In the genomic region with DNA sequence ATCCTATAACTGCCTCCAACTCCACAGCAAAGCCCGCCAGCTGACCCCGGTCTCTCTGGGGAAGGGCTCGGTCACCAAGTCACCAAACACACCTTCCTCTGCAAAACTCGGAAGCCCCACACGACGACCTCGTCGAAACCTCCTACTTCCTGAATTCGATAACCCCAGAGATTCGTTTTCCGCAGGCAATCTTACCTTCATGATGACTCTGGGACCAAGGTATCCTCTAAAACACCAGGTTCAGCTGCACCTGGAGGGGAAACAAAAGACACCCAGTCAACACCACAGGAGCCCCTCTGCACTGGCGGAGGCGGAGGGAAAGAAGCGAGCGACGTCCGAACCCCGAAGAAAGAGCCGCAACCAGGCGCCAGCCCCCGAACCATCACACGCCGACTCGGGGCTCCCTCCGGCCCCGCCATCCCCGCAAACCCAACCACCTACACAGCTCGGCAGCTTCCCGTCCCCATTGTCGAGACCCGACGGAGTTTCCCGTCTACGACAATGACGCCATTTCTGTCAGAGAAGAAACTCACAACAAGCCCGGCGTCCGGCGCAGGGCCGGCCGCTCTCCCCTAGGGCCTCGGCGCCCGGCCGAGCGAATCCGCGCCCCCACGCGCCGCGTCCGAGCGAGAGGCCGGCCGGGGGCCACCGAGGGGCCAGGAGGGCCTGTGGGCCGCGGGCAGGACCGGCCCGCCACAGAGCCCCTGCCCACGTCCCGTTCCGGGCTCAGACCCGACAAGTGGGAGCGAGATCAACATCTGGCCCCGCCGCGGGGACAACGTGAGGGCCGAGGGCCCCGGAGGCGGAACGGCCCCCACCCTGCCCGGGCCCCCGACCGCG, we compare ENCODE assay signal across 8 cellular contexts. TPM values are rescaled to one million over a fixed set of nuclear protein-coding genes. Genes with fewer than 3 reads are reported as not detected.
A peak's percentile ranks its signal among the peaks of the same experiment; 100 is the strongest.
DNase-seq lines count a peak whose midpoint lies in the region; ATAC-seq, FAIRE-seq and TF ChIP-seq lines count a peak whose summit lies in the region.

No MANE protein-coding gene starts in this region.

- H3K4me2 ChIP-seq in astrocyte (ENCODE audit: low read length), result peak overlapping the region; percentile 94

- no CpG with 5 or more reads among the region's 78 CpGs for WGBS in iPS DF 6.9 (ENCODE audit: insufficient coverage, insufficient read length)

- H3K4me1 ChIP-seq in astrocyte (ENCODE audit: insufficient read depth, low read length) (peaks cover 14% of the 10 kb centered on the region), iPS DF 6.9 (ENCODE audit: control insufficient read depth, insufficient read depth, low read length) (no peaks in the 10 kb centered on the region)

- H3K27me3 ChIP-seq in astrocyte (ENCODE audit: insufficient read depth, low read length), result no peaks in the 10 kb centered on the region
- no peaks in the 10 kb centered on the region for H3K27me3 ChIP-seq in iPS DF 6.9 (ENCODE audit: control insufficient read depth, insufficient read depth, low read length)

- H3K36me3 Mint-ChIP-seq in IgD-negative memory B cell (peaks cover 2% of the 10 kb centered on the region), astrocyte (ENCODE audit: low read depth, unreplicated experiment) (peaks cover 4% of the 10 kb centered on the region)

- H4K20me1 ChIP-seq in astrocyte (ENCODE audit: insufficient read depth, low read length), result peaks cover 55% of the 10 kb centered on the region

- peak overlapping the region in 2 of 3 donors; percentile 98 to 99 for H3K27ac Mint-ChIP-seq in IgD-negative memory B cell
- H3K27ac Mint-ChIP-seq in astrocyte (ENCODE audit: unreplicated experiment), result peak overlapping the region; percentile 95

- H3K36me3 ChIP-seq in astrocyte (ENCODE audit: insufficient read depth, low read length), result no peaks in the 10 kb centered on the region
- no peaks in the 10 kb centered on the region; the same call in 1 of the 2 replicates for H3K36me3 ChIP-seq in iPS DF 6.9 (ENCODE audit: control insufficient read depth, insufficient read depth, low read length)

- no peak overlapping the region for H2AFZ ChIP-seq in astrocyte (ENCODE audit: low read depth, low read length)

- peak; percentile 41 to 76 (median 63) for DNase-seq in T-helper 2 cell
- no peak for DNase-seq in astrocyte (ENCODE audit: low read depth)
- no peak for DNase-seq in iPS DF 6.9 (ENCODE audit: low read depth, low spot score)
- DNase-seq in skeletal muscle cell (ENCODE audit: low read depth), result no peak
- DNase-seq in AG08395 (ENCODE audit: low spot score), result no peak

- H3K4me3 ChIP-seq in astrocyte (ENCODE audit: insufficient read depth, low read depth, low read length), result peak overlapping the region; percentile 88
- H3K4me3 ChIP-seq in iPS DF 6.9 (ENCODE audit: low read length), result peak overlapping the region; percentile 95
- peak overlapping the region; percentile 94 for H3K4me3 ChIP-seq in skeletal muscle cell (ENCODE audit: low read depth, low read length)

- H3K27me3 Mint-ChIP-seq in IgD-negative memory B cell, result no peaks in the 10 kb centered on the region
- H3K27me3 Mint-ChIP-seq in astrocyte (ENCODE audit: low read depth, unreplicated experiment), result no peaks in the 10 kb centered on the region

- FAIRE-seq in astrocyte (lab: Jason Lieb, UNC), result no peak

- peaks cover 88% of the 10 kb centered on the region for H3K79me2 ChIP-seq in astrocyte (ENCODE audit: insufficient read depth, low read length)

- H3K9ac ChIP-seq in astrocyte (ENCODE audit: low read length), result peak overlapping the region; percentile 97

- H3K9me3 Mint-ChIP-seq in IgD-negative memory B cell (no peaks in the 10 kb centered on the region), astrocyte (ENCODE audit: unreplicated experiment) (no peaks in the 10 kb centered on the region)

- H3K4me1 Mint-ChIP-seq in IgD-negative memory B cell, result peaks cover 29 to 41% (median 35%) of the 10 kb centered on the region in 3 donors
- H3K4me1 Mint-ChIP-seq in astrocyte (ENCODE audit: low read depth, unreplicated experiment), result peaks cover 21% of the 10 kb centered on the region

- H3K27ac ChIP-seq in astrocyte (ENCODE audit: low read depth, low read length) (peak overlapping the region; percentile 94), iPS DF 6.9 (ENCODE audit: low read length) (no peak overlapping the region)

- no peak for TF ChIP-seq POLR2A in GM18505 (IDR thresholded peaks at IDR 0.05; ENCODE audit: borderline replicate concordance, extremely low read depth, insufficient read depth, insufficient read length)

- peak; percentile 17 for ATAC-seq in GM18505 (IDR thresholded peaks at IDR 0.05; ENCODE audit: unreplicated experiment)
- ATAC-seq in HG03457 (IDR thresholded peaks at IDR 0.05; ENCODE audit: unreplicated experiment), result no peak

- H3K9me3 ChIP-seq in astrocyte (ENCODE audit: insufficient read depth, low read depth, low read length) (no peaks in the 10 kb centered on the region), iPS DF 6.9 (ENCODE audit: control insufficient read depth, insufficient read depth, low read length) (no peaks in the 10 kb centered on the region)

- no peak for TF ChIP-seq CTCF in astrocyte (IDR thresholded peaks at IDR 0.05; ENCODE audit: insufficient read depth, low read depth, low read length)

- H3K4me3 Mint-ChIP-seq in IgD-negative memory B cell (peak overlapping the region; percentile 98 to 100 (median 99)), astrocyte (ENCODE audit: unreplicated experiment) (peak overlapping the region; percentile 100)

RNA-seq across cellular contexts. Expression of a gene that starts 1.0 kb away (rescaled TPM):
- 66.2 TPM for polyA plus RNA-seq in IgD-negative memory B cell
- total RNA-seq in astrocyte, result 35.9 and 38.6 TPM in 2 replicates

RNA-seq across cellular contexts. Expression of a gene that starts 1.4 kb away (rescaled TPM):
- polyA plus RNA-seq in IgD-negative memory B cell, result 63.7 TPM
- total RNA-seq in astrocyte, result 34.8 and 39.1 TPM in 2 replicates

RNA-seq across cellular contexts. Expression of a gene that starts 40.3 kb away (rescaled TPM):
- polyA plus RNA-seq in IgD-negative memory B cell, result 14.7 TPM
- total RNA-seq in astrocyte, result 28.3 and 36.3 TPM in 2 replicates

Comparison
In these comparisons a context has a peak if more than half of its experiments do, and no peak if none do; other contexts are left out.
1. DNase-seq: peak in T-helper 2 cell (5 of 5); none in astrocyte (single experiment), iPS DF 6.9 (single experiment), skeletal muscle cell (single experiment) and AG08395 (single experiment).
2. Peak in every context shown above with its lines, with median percentiles within 50 percentile points of each other: H3K4me3 ChIP-seq.